Comparison of ENCODE assay signal across 11 cellular contexts in genomic region chr5:79962580-79963222, GRCh38. TPM values are rescaled to one million over a fixed set of nuclear protein-coding genes. Genes with fewer than 3 reads are reported as not detected.
DNase-seq lines count a peak whose midpoint lies in the region; ATAC-seq, FAIRE-seq and TF ChIP-seq lines count a peak whose summit lies in the region.
"Had no signal": no experiment of that assay in that cellular context is flagged by ENCODE, and none has a peak within 500 bp of the region (broad histone marks: within the 10 kb centered on the region; RNA-seq: fewer than 3 reads in every experiment).

No MANE protein-coding gene starts in this region.

- no peaks in the 10 kb centered on the region for H3K23me2 ChIP-seq in H1 (ENCODE audit: low read depth, low read length)

- H2BK12ac ChIP-seq in H1 (ENCODE audit: low read depth, low read length): no peak overlapping the region

- no peak overlapping the region; the same call in 1 of the 2 replicates for H3K18ac ChIP-seq in H1 (ENCODE audit: extremely low read depth, low read length)

- no peak overlapping the region for H3K4me2 ChIP-seq in H1 (ENCODE audit: insufficient read depth in 1 of 2, low read depth in 2 of 2, low read length in 2 of 2)

- no peak overlapping the region for H2BK120ac ChIP-seq in H1 (replicated peaks; ENCODE audit: low read depth, low read length)

- peak; percentile 91 for ATAC-seq in activated CD8-positive, alpha-beta T cell treated with anti-CD3 and anti-CD28 coated beads for 36 hours
- ATAC-seq in activated CD8-positive, alpha-beta T cell treated with anti-CD3 and anti-CD28 coated beads, Interleukin-2, amount 10 ng/mL, durations not matched to agents 7 days and 5 days: no peak
- ATAC-seq in gastroesophageal sphincter (no peak), GM21423 (IDR thresholded peaks at IDR 0.05; ENCODE audit: unreplicated experiment) (no peak)

- H4K8ac ChIP-seq in H1 (ENCODE audit: extremely low read depth, insufficient read depth, low read length): no peak overlapping the region

- TF ChIP-seq POLR2A in H1 (IDR thresholded peaks at IDR 0.05; ENCODE audit: control extremely low read depth in 1 of 2, low read depth in 2 of 2, low read length in 2 of 2): no peak
- no peak for TF ChIP-seq POLR2A in gastroesophageal sphincter (IDR thresholded peaks at IDR 0.05)

- no peak overlapping the region for H3K14ac ChIP-seq in H1 (ENCODE audit: insufficient read length)

- no peaks in the 10 kb centered on the region for H4K20me1 ChIP-seq in H1 (replicated peaks in 1 of 2; ENCODE audit: control insufficient read depth in 1 of 2, insufficient read depth in 2 of 2, low read length in 2 of 2)

- TF ChIP-seq CTCF in activated CD8-positive, alpha-beta T cell treated with anti-CD3 and anti-CD28 coated beads for 36 hours (IDR thresholded peaks at IDR 0.05): no peak
- TF ChIP-seq CTCF in H1 (IDR thresholded peaks at IDR 0.05; ENCODE audit: control extremely low read depth in 1 of 3, insufficient read depth in 1 of 3, low read depth in 1 of 3, low read length in 3 of 3): no peak
- TF ChIP-seq CTCF in gastroesophageal sphincter (IDR thresholded peaks at IDR 0.05): no peak

- TF ChIP-seq RAD21 in H1 (IDR thresholded peaks at IDR 0.05 in 1 of 2, conservative IDR thresholded peaks at IDR 0.05 in 1 of 2; ENCODE audit: low read depth in 2 of 2, low read length in 2 of 2): no peak

- H3K27me3 ChIP-seq in H1 (replicated peaks in 1 of 4; ENCODE audit: control insufficient read depth in 3 of 4, extremely low read depth in 1 of 4, insufficient read depth in 3 of 4, low read length in 3 of 4) (no peaks in the 10 kb centered on the region), gastroesophageal sphincter (peaks cover 4% of the 10 kb centered on the region)

- H4K5ac ChIP-seq in H1 (ENCODE audit: insufficient read length, low read depth, low read length): no peak overlapping the region

- POLR2A ChIA-PET in activated CD8-positive, alpha-beta T cell treated with anti-CD3 and anti-CD28 coated beads for 36 hours (lab: Charles Lee): interaction anchor here (1.4 kb wide), 1 partner anchor 13 kb away, joined by 5 read pairs; no protein-coding TSS in a partner anchor
- POLR2A ChIA-PET in activated CD8-positive, alpha-beta T cell treated with anti-CD3 and anti-CD28 coated beads, Interleukin-2, amount 10 ng/mL, durations not matched to agents 7 days and 5 days (lab: Charles Lee): interaction anchor here (1.8 kb wide), 1 partner anchor 28 kb away, joined by 12 read pairs; the partner anchor contains the start of gene MTX3
- POLR2A ChIA-PET in H1 (lab: Charles Lee; ENCODE audit: partially characterized antibody): no interaction called here

- H3K4me3 Mint-ChIP-seq in activated CD8-positive, alpha-beta T cell treated with anti-CD3 and anti-CD28 coated beads for 36 hours: no peak overlapping the region
- H3K4me3 Mint-ChIP-seq in activated CD8-positive, alpha-beta T cell treated with anti-CD3 and anti-CD28 coated beads, Interleukin-2, amount 10 ng/mL, durations not matched to agents 7 days and 5 days: no peak overlapping the region
- H3K4me3 Mint-ChIP-seq: IgD-negative memory B cell had no signal

- H3K9ac ChIP-seq in H1 (replicated peaks in 1 of 4; ENCODE audit: extremely low read depth in 1 of 4, low read depth in 3 of 4, low read length in 3 of 4): 0 out of 7 replicates have a peak overlapping the region, but pooled peaks of 1 of the 4 experiments have one; percentile 11

- H3K27ac ChIP-seq in H1 (ENCODE audit: low read depth, low read length) (0 out of 2 replicates have a peak overlapping the region, but pooled peaks have one; percentile 34), gastroesophageal sphincter (no peak overlapping the region)
- H3K27ac ChIP-seq: RWPE1 had no signal

- no peak overlapping the region for H2AK5ac ChIP-seq in H1 (ENCODE audit: low read depth, low read length)

- H3K27me3 Mint-ChIP-seq in activated CD8-positive, alpha-beta T cell treated with anti-CD3 and anti-CD28 coated beads for 36 hours: peaks cover 4% of the 10 kb centered on the region
- peaks cover 7% of the 10 kb centered on the region for H3K27me3 Mint-ChIP-seq in activated CD8-positive, alpha-beta T cell treated with anti-CD3 and anti-CD28 coated beads, Interleukin-2, amount 10 ng/mL, durations not matched to agents 7 days and 5 days (ENCODE audit: low read depth)

- no peaks in the 10 kb centered on the region for H3K9me3 Mint-ChIP-seq in activated CD8-positive, alpha-beta T cell treated with anti-CD3 and anti-CD28 coated beads for 36 hours
- H3K9me3 Mint-ChIP-seq in activated CD8-positive, alpha-beta T cell treated with anti-CD3 and anti-CD28 coated beads, Interleukin-2, amount 10 ng/mL, durations not matched to agents 7 days and 5 days (ENCODE audit: insufficient read depth): no peaks in the 10 kb centered on the region
- H3K9me3 Mint-ChIP-seq: IgD-negative memory B cell had no signal

- peak; percentile 73 for DNase-seq in activated CD8-positive, alpha-beta T cell treated with anti-CD3 and anti-CD28 coated beads for 36 hours
- no peak for DNase-seq in activated CD8-positive, alpha-beta T cell treated with anti-CD3 and anti-CD28 coated beads, Interleukin-2, amount 10 ng/mL, durations not matched to agents 7 days and 5 days
- DNase-seq in RCC 7860 (ENCODE audit: low spot score): peak; percentile 34
- no peak for DNase-seq in H1 (ENCODE audit: low read depth in 1 of 2, low spot score in 2 of 2)
- DNase-seq in stimulated activated CD4-positive, alpha-beta T cell treated with anti-CD3 and anti-CD28 coated beads, TNF-alpha, amount 100 ng/mL, for 48 hours (ENCODE audit: low read depth in 3 of 3): peak; percentile 31 to 53 (median 49)
- DNase-seq in cerebellum (ENCODE audit: low spot score): no peak
- DNase-seq: AML-193 had no signal

- H3K36me3 Mint-ChIP-seq in activated CD8-positive, alpha-beta T cell treated with anti-CD3 and anti-CD28 coated beads for 36 hours (ENCODE audit: low read depth): no peaks in the 10 kb centered on the region
- H3K36me3 Mint-ChIP-seq in activated CD8-positive, alpha-beta T cell treated with anti-CD3 and anti-CD28 coated beads, Interleukin-2, amount 10 ng/mL, durations not matched to agents 7 days and 5 days (ENCODE audit: low read depth): no peaks in the 10 kb centered on the region
- H3K36me3 Mint-ChIP-seq: IgD-negative memory B cell had no signal

- no peak for TF ChIP-seq EP300 in H1 (IDR thresholded peaks at IDR 0.05; ENCODE audit: borderline replicate concordance in 1 of 2, low read depth in 2 of 2, low read length in 2 of 2)
- TF ChIP-seq EP300 in gastroesophageal sphincter (IDR thresholded peaks at IDR 0.05): no peak

- no peak overlapping the region for H3K56ac ChIP-seq in H1 (replicated peaks; ENCODE audit: insufficient read length, low read depth, low read length)

- H3K36me3 ChIP-seq in H1 (ENCODE audit: control insufficient read depth in 2 of 4, insufficient read depth in 4 of 4, low read length in 3 of 4): no peaks in the 10 kb centered on the region
- H3K36me3 ChIP-seq in gastroesophageal sphincter: no peaks in the 10 kb centered on the region

- CTCF ChIA-PET in activated CD8-positive, alpha-beta T cell treated with anti-CD3 and anti-CD28 coated beads for 36 hours (lab: Charles Lee): no interaction called here
- CTCF ChIA-PET in activated CD8-positive, alpha-beta T cell treated with anti-CD3 and anti-CD28 coated beads, Interleukin-2, amount 10 ng/mL, durations not matched to agents 7 days and 5 days (lab: Charles Lee): interaction anchor here (4.7 kb wide), 1 partner anchor 121 kb away, joined by 13 read pairs; no protein-coding TSS in a partner anchor
- CTCF ChIA-PET in H1 (lab: Charles Lee; ENCODE audit: partially characterized antibody): interaction anchor here (1.3 to 1.4 kb wide), 2 partner anchors 13 to 121 kb away, joined by 4 to 6 read pairs; no protein-coding TSS in a partner anchor

- peak overlapping the region; percentile 76 for H3K27ac Mint-ChIP-seq in activated CD8-positive, alpha-beta T cell treated with anti-CD3 and anti-CD28 coated beads for 36 hours
- H3K27ac Mint-ChIP-seq in activated CD8-positive, alpha-beta T cell treated with anti-CD3 and anti-CD28 coated beads, Interleukin-2, amount 10 ng/mL, durations not matched to agents 7 days and 5 days: no peak overlapping the region
- H3K27ac Mint-ChIP-seq: IgD-negative memory B cell had no signal

- H3K23ac ChIP-seq in H1 (ENCODE audit: insufficient read length): no peak overlapping the region

- intact Hi-C loops in activated CD8-positive, alpha-beta T cell treated with anti-CD3 and anti-CD28 coated beads for 36 hours (cut with micrococcal nuclease): no loop called here

- H3K4me1 ChIP-seq in H1 (replicated peaks in 1 of 4; ENCODE audit: control insufficient read depth in 3 of 4, insufficient read depth in 4 of 4, low read length in 3 of 4) (no peaks in the 10 kb centered on the region), gastroesophageal sphincter (no peaks in the 10 kb centered on the region)

- FAIRE-seq in RCC 7860 (lab: Jason Lieb, UNC) (no peak), H1 (lab: Jason Lieb, UNC) (no peak)

- no peaks in the 10 kb centered on the region for H3K79me2 ChIP-seq in H1 (ENCODE audit: control insufficient read depth in 1 of 2, insufficient read depth in 2 of 2, low read length in 2 of 2)

- no peak overlapping the region for H2BK20ac ChIP-seq in H1 (ENCODE audit: low read length)

- no peak overlapping the region for H3K4me3 ChIP-seq in H1 (ENCODE audit: extremely low read depth in 1 of 4, insufficient read depth in 2 of 4, low read depth in 3 of 4, low read length in 4 of 4)
- no peak overlapping the region for H3K4me3 ChIP-seq in gastroesophageal sphincter

- peak overlapping the region; percentile 7 for H2AFZ ChIP-seq in H1 (ENCODE audit: low read length)

- peaks cover 22% of the 10 kb centered on the region for H3K4me1 Mint-ChIP-seq in activated CD8-positive, alpha-beta T cell treated with anti-CD3 and anti-CD28 coated beads for 36 hours (ENCODE audit: low read depth)
- peaks cover 2% of the 10 kb centered on the region for H3K4me1 Mint-ChIP-seq in activated CD8-positive, alpha-beta T cell treated with anti-CD3 and anti-CD28 coated beads, Interleukin-2, amount 10 ng/mL, durations not matched to agents 7 days and 5 days (ENCODE audit: low read depth)

- no peak overlapping the region for H2BK15ac ChIP-seq in H1 (ENCODE audit: low read length)

- H3K9me3 ChIP-seq in H1 (ENCODE audit: insufficient read depth in 2 of 2, low read depth in 1 of 2, low read length in 1 of 2) (no peaks in the 10 kb centered on the region), gastroesophageal sphincter (no peaks in the 10 kb centered on the region)

- H3K79me1 ChIP-seq in H1 (ENCODE audit: low read depth, low read length): no peaks in the 10 kb centered on the region

- no peak overlapping the region for H3K4ac ChIP-seq in H1 (replicated peaks; ENCODE audit: insufficient read length, low read depth, low read length)

- no peak overlapping the region for H2BK5ac ChIP-seq in H1 (ENCODE audit: low read depth, low read length)

- H4K91ac ChIP-seq in H1 (replicated peaks; ENCODE audit: insufficient read length, low read length): no peak overlapping the region

- 89% methylated on average over 11 of the region's 11 CpGs; no CpG with 5 or more reads in 1 of the 2 experiments for WGBS in H1 (ENCODE audit: extremely low coverage in 1 of 2, insufficient coverage in 1 of 2, insufficient read length in 1 of 2, insufficient replicate concordance in 2 of 2, low coverage in 1 of 2, low lambda C conversion rate in 2 of 2, missing lambda C conversion rate in 1 of 2), 2 experiments
- 66 to 72% methylated on average over 6 to 9 of the region's 11 CpGs for WGBS in gastroesophageal sphincter (ENCODE audit: low coverage in 1 of 2), 2 donors

RNA-seq across cellular contexts. Expression of gene MTX3, which starts 28.4 kb away (rescaled TPM):
- 10 to 100 TPM; 18.1 to 18.5 TPM for total RNA-seq in activated CD8-positive, alpha-beta T cell treated with anti-CD3 and anti-CD28 coated beads for 36 hours
- total RNA-seq in activated CD8-positive, alpha-beta T cell treated with anti-CD3 and anti-CD28 coated beads, Interleukin-2, amount 10 ng/mL, durations not matched to agents 7 days and 5 days: 10 to 100 TPM; 11.7 to 13.2 TPM
- 27.9 and 28.8 TPM in 2 replicates for total RNA-seq in H1 (2021; fragmentation: NEBNext Ultra II Directional; extraction: Animal tissue kit (Norgen Biotek cat#: 25700))
- 8.7 and 9.4 TPM in 2 replicates for polyA plus RNA-seq in H1 (2011; rRNA removed)
- polyA plus RNA-seq in H1 (2011; cell fraction: cytosol; rRNA removed): 13.8 TPM
- 10.2 TPM for polyA plus RNA-seq in H1 (2011; cell fraction: nucleus; rRNA removed)
- 8.0 to 17.8 TPM (median 10.3 TPM) in 4 replicates for polyA plus RNA-seq in H1 (2012, experiment 1 of 2)
- polyA plus RNA-seq in H1 (2012, experiment 2 of 2): 0.71 TPM
- 13.0 TPM for polyA plus RNA-seq in H1 (2013, experiment 1 of 2)
- 11.8 TPM for polyA plus RNA-seq in H1 (2013, experiment 2 of 2)
- polyA minus RNA-seq in H1 (2011; rRNA and poly(A)+ RNA removed): 23.7 and 39.6 TPM in 2 replicates
- polyA minus RNA-seq in H1 (2011; cell fraction: cytosol; rRNA and poly(A)+ RNA removed): 18.0 TPM
- polyA minus RNA-seq in H1 (2011; cell fraction: nucleus; rRNA and poly(A)+ RNA removed): 34.3 TPM
- total RNA-seq in gastroesophageal sphincter (10 to 100 TPM; 17.4 to 22.6 (median 20.0) TPM), cerebellum (22.7 TPM)

Comparison
In these comparisons a context has a peak if more than half of its experiments do, and no peak if none do; other contexts are left out.
1. DNase-seq: peak in activated CD8-positive, alpha-beta T cell treated with anti-CD3 and anti-CD28 coated beads for 36 hours (single experiment), RCC 7860 (single experiment) and stimulated activated CD4-positive, alpha-beta T cell treated with anti-CD3 and anti-CD28 coated beads, TNF-alpha, amount 100 ng/mL, for 48 hours (3 of 3); none in activated CD8-positive, alpha-beta T cell treated with anti-CD3 and anti-CD28 coated beads, Interleukin-2, amount 10 ng/mL, durations not matched to agents 7 days and 5 days (single experiment), H1 (0 of 2) and cerebellum (single experiment).